2 cellular contexts compared by ENCODE assay signal in the genomic region with DNA sequence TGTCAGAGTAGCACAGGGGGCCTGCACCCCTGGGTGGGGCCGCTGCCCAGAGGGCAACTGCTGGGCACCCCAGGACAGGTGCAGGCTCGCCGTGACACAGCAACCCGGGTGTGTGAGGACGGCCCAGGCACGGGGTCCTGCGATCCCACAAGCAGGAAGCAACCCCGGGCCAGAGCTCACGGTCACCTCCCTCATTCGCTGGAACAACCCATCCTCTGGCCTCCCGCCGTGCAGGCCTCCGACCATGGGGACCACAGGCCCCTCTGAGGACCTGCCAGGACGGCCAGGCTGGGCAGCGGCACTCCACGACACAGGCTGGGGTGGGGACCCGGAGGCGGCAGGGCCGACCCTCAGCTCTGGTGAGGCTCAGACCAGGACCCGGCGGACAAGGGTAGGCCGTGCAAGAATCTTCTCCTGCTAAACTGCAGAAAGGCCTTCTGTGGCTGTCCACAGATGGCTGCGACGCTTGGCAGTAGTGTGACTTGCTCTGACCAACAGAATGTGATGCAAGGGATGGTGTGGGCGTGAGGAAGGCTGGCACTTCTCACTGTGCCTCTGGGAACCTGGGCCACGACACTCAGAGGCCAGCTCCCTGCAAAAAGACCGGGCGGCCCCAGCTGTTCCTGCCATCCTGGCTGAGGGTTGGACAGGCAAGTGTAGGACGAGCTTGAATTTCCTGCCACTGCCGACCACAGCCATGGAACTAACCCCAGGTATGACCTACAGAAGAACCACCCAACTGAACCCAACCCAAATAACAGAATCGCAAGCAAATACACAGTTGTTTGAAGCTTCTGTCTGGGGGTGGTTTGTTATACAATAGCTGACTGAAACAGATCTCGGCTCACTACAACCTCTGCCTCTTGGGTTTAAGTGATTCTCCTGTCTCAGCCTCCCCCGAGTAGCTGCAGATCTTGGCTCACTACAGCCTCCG.
TF ChIP-seq lines count a peak whose summit lies in the region.

No MANE protein-coding gene starts in this region.

TF ChIP-seq in IMR-90, 13 proteins besides CTCF, POLR2A, EP300 and RAD21:
- TF ChIP-seq BHLHE40 (IDR thresholded peaks at IDR 0.05; ENCODE audit: low read depth, low read length) (no peak), CEBPB (IDR thresholded peaks at IDR 0.05; ENCODE audit: low read depth, low read length) (peak; percentile 18; the same call in 1 of the 2 replicates)

TF ChIP-seq in K562, 482 proteins besides CTCF, POLR2A, EP300 and RAD21:
- TF ChIP-seq, protein P1, sequence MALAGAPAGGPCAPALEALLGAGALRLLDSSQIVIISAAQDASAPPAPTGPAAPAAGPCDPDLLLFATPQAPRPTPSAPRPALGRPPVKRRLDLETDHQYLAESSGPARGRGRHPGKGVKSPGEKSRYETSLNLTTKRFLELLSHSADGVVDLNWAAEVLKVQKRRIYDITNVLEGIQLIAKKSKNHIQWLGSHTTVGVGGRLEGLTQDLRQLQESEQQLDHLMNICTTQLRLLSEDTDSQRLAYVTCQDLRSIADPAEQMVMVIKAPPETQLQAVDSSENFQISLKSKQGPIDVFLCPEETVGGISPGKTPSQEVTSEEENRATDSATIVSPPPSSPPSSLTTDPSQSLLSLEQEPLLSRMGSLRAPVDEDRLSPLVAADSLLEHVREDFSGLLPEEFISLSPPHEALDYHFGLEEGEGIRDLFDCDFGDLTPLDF (CRISPR knock-in tag; IDR thresholded peaks at IDR 0.05) = no peak
- TF ChIP-seq POLR2G (IDR thresholded peaks at IDR 0.05; ENCODE audit: low read depth, low read length) (peak; percentile 44), ZFX (CRISPR knock-in tag; IDR thresholded peaks at IDR 0.05) (0 out of 2 replicates have a peak, but pooled peaks have one; percentile 8)
TF ChIP-seq in K562: peak in this region for 2.
